Comparison of ENCODE assay signal across 16 cellular contexts in genomic region chr6:124798942-124799496, GRCh38.
DNase-seq lines count a peak whose midpoint lies in the region; ATAC-seq and TF ChIP-seq lines count a peak whose summit lies in the region.
"Had no signal": no experiment of that assay in that cellular context is flagged by ENCODE, and none has a peak within 500 bp of the region (broad histone marks: within the 10 kb centered on the region; RNA-seq: fewer than 3 reads in every experiment).

No MANE protein-coding gene starts in this region.

- intact Hi-C loops in heart right ventricle (cut with DNase I) = loop anchor here in 7 of 10 donors (5.0 to 10.0 kb wide), 4 partner anchors 994 to 1394 kb away; partner anchors contain the start of gene NKAIN2 (in 7 of the 7)
- intact Hi-C loops in CD14-positive monocyte (cut with micrococcal nuclease) = no loop called here

- H3K36me3 Mint-ChIP-seq in brain (no peaks in the 10 kb centered on the region), neural progenitor cell (peaks cover 2% of the 10 kb centered on the region), CD14-positive monocyte (no peaks in the 10 kb centered on the region)
- H3K36me3 Mint-ChIP-seq: activated naive CD8-positive, alpha-beta T cell treated with anti-CD3 and anti-CD28 coated beads for 36 hours; CD4-positive, CD25-positive, alpha-beta regulatory T cell had no signal

- H3K27ac Mint-ChIP-seq in brain (no peak overlapping the region), neural progenitor cell (no peak overlapping the region), CD14-positive monocyte (no peak overlapping the region)
- H3K27ac Mint-ChIP-seq: activated naive CD8-positive, alpha-beta T cell treated with anti-CD3 and anti-CD28 coated beads for 36 hours; CD4-positive, CD25-positive, alpha-beta regulatory T cell had no signal

- H3K79me2 ChIP-seq in GM23248 (ENCODE audit: insufficient read depth) (no peaks in the 10 kb centered on the region), Loucy (ENCODE audit: insufficient read depth, low read length) (no peaks in the 10 kb centered on the region), neural progenitor cell (ENCODE audit: low read depth) (no peaks in the 10 kb centered on the region)

- H3F3A ChIP-seq in GM23248 (ENCODE audit: insufficient read depth) = no peaks in the 10 kb centered on the region
- H3F3A ChIP-seq in Loucy (ENCODE audit: low read depth) = no peaks in the 10 kb centered on the region
- H3F3A ChIP-seq in neural progenitor cell (ENCODE audit: low read depth) = no peaks in the 10 kb centered on the region

- peaks cover 0 to 4% (median 0%) of the 10 kb centered on the region in 5 experiments for H3K9me3 Mint-ChIP-seq in brain
- H3K9me3 Mint-ChIP-seq in neural progenitor cell = peaks cover 4% of the 10 kb centered on the region
- no peaks in the 10 kb centered on the region for H3K9me3 Mint-ChIP-seq in CD14-positive monocyte
- H3K9me3 Mint-ChIP-seq: activated naive CD8-positive, alpha-beta T cell treated with anti-CD3 and anti-CD28 coated beads for 36 hours had no signal

- 46 to 53% methylated on average over 3 of the region's 3 CpGs for WGBS in GM23248 (ENCODE audit: low coverage in 1 of 2, low lambda C conversion rate in 2 of 2, missing lambda C conversion rate in 2 of 2), 2 experiments
- WGBS in heart right ventricle, 2 donors = 81% methylated on average over 3 of the region's 3 CpGs

- H3K4me1 ChIP-seq in GM23248 (ENCODE audit: insufficient read depth) = no peaks in the 10 kb centered on the region
- H3K4me1 ChIP-seq in Loucy (ENCODE audit: insufficient read depth, low read length, poor library complexity, severe bottlenecking) = no peaks in the 10 kb centered on the region
- peaks cover 18% of the 10 kb centered on the region for H3K4me1 ChIP-seq in neural progenitor cell
- H3K4me1 ChIP-seq in heart right ventricle = no peaks in the 10 kb centered on the region
- H3K4me1 ChIP-seq: Peyer's patch had no signal

- H3K9me2 ChIP-seq in GM23248 (ENCODE audit: insufficient read depth) = no peaks in the 10 kb centered on the region
- no peaks in the 10 kb centered on the region for H3K9me2 ChIP-seq in Loucy (replicated peaks; ENCODE audit: low read depth, low read length)

- peak; percentile 52 for TF ChIP-seq CTCF in Loucy (conservative IDR thresholded peaks at IDR 0.05; ENCODE audit: low read length)
- TF ChIP-seq CTCF in brain (conservative IDR thresholded peaks at IDR 0.05) = peak; percentile 27 to 51
- TF ChIP-seq CTCF in neural progenitor cell (IDR thresholded peaks at IDR 0.05) = peak; percentile 25
- no peak for TF ChIP-seq CTCF in heart right ventricle (IDR thresholded peaks at IDR 0.05)
- no peak for TF ChIP-seq CTCF in CD14-positive monocyte (IDR thresholded peaks at IDR 0.05)

- H3K27ac ChIP-seq in GM23248 (no peak overlapping the region), neural progenitor cell (no peak overlapping the region), heart right ventricle (no peak overlapping the region)
- H3K27ac ChIP-seq: Peyer's patch, thoracic aorta had no signal

- DNase-seq in GM23248 (peak; percentile 7), neural progenitor cell (ENCODE audit: low spot score) (no peak), heart right ventricle (no peak), CD14-positive monocyte (ENCODE audit: low spot score) (no peak)
- no peak for DNase-seq in activated CD4-positive, alpha-beta T cell treated with anti-CD3 and anti-CD28 coated beads, Interleukin-2, amount 50 U/mL, for 4 hours
- DNase-seq: activated CD4-positive, alpha-beta T cell treated with anti-CD3 and anti-CD28 coated beads for 1 hour; activated naive CD8-positive, alpha-beta T cell treated with anti-CD3 and anti-CD28 coated beads for 36 hours; activated T-cell treated with anti-CD3 and anti-CD28 coated beads for 4 hours; CD4-positive, CD25-positive, alpha-beta regulatory T cell; cerebellar nuclear complex; NCI-H226; Peyer's patch; T-helper 1 cell had no signal

- peaks cover 16% of the 10 kb centered on the region for H3K4me1 Mint-ChIP-seq in brain
- peaks cover 18% of the 10 kb centered on the region for H3K4me1 Mint-ChIP-seq in neural progenitor cell
- no peaks in the 10 kb centered on the region for H3K4me1 Mint-ChIP-seq in CD14-positive monocyte
- H3K4me1 Mint-ChIP-seq: activated naive CD8-positive, alpha-beta T cell treated with anti-CD3 and anti-CD28 coated beads for 36 hours; CD4-positive, CD25-positive, alpha-beta regulatory T cell had no signal

- H3K36me3 ChIP-seq in GM23248 (ENCODE audit: low read depth) (no peaks in the 10 kb centered on the region), Loucy (ENCODE audit: insufficient read depth, low read length) (no peaks in the 10 kb centered on the region), neural progenitor cell (no peaks in the 10 kb centered on the region), heart right ventricle (no peaks in the 10 kb centered on the region)
- H3K36me3 ChIP-seq: Peyer's patch, thoracic aorta had no signal

- H3K9ac ChIP-seq in GM23248 (no peak overlapping the region), Loucy (ENCODE audit: low read depth, low read length, poor library complexity, severe bottlenecking) (no peak overlapping the region), neural progenitor cell (no peak overlapping the region)

- in situ Hi-C loops in GM23248 (cut with MboI) = no loop called here

- H4K20me1 ChIP-seq in GM23248 (ENCODE audit: insufficient read depth) (no peaks in the 10 kb centered on the region), Loucy (ENCODE audit: insufficient read depth, low read length, poor library complexity, severe bottlenecking) (no peaks in the 10 kb centered on the region), neural progenitor cell (ENCODE audit: low read depth) (no peaks in the 10 kb centered on the region)

- no peak overlapping the region for H3K4me3 ChIP-seq in GM23248
- H3K4me3 ChIP-seq in Loucy (ENCODE audit: low read length, poor library complexity, severe bottlenecking) = no peak overlapping the region
- H3K4me3 ChIP-seq in neural progenitor cell = no peak overlapping the region
- H3K4me3 ChIP-seq in heart right ventricle = no peak overlapping the region
- H3K4me3 ChIP-seq: Peyer's patch, thoracic aorta had no signal

- no peak overlapping the region for H2AFZ ChIP-seq in GM23248
- no peak overlapping the region for H2AFZ ChIP-seq in Loucy (ENCODE audit: low read length)
- H2AFZ ChIP-seq in neural progenitor cell (replicated peaks) = no peak overlapping the region

- no peak for ATAC-seq in heart right ventricle

- no peaks in the 10 kb centered on the region for H3K9me3 ChIP-seq in GM23248 (ENCODE audit: low read depth)
- no peaks in the 10 kb centered on the region for H3K9me3 ChIP-seq in Loucy (ENCODE audit: insufficient read depth, low read depth, low read length)
- no peaks in the 10 kb centered on the region for H3K9me3 ChIP-seq in neural progenitor cell (ENCODE audit: low read depth)
- no peaks in the 10 kb centered on the region for H3K9me3 ChIP-seq in heart right ventricle
- H3K9me3 ChIP-seq: Peyer's patch, thoracic aorta had no signal

- H3K4me2 ChIP-seq in GM23248 (ENCODE audit: unreplicated experiment) (no peak overlapping the region), Loucy (ENCODE audit: low read depth, low read length, poor library complexity, severe bottlenecking) (no peak overlapping the region), neural progenitor cell (no peak overlapping the region)

- H3K27me3 ChIP-seq in GM23248 (replicated peaks; ENCODE audit: insufficient read depth) (no peaks in the 10 kb centered on the region), Loucy (ENCODE audit: insufficient read depth, low read length, poor library complexity, severe bottlenecking) (no peaks in the 10 kb centered on the region), neural progenitor cell (no peaks in the 10 kb centered on the region), heart right ventricle (peaks cover 0 to 4% (median 0%) of the 10 kb centered on the region in 7 donors)
- H3K27me3 ChIP-seq: Peyer's patch had no signal

- H3K4me3 Mint-ChIP-seq in brain (no peak overlapping the region), neural progenitor cell (no peak overlapping the region), CD14-positive monocyte (no peak overlapping the region)
- H3K4me3 Mint-ChIP-seq: activated naive CD8-positive, alpha-beta T cell treated with anti-CD3 and anti-CD28 coated beads for 36 hours; CD4-positive, CD25-positive, alpha-beta regulatory T cell had no signal

- H3K27me3 Mint-ChIP-seq in brain (no peaks in the 10 kb centered on the region), neural progenitor cell (ENCODE audit: insufficient read depth, low read depth) (no peaks in the 10 kb centered on the region), CD14-positive monocyte (ENCODE audit: low read depth in 3 of 3) (peaks cover 0 to 3% (median 0%) of the 10 kb centered on the region in 3 donors)
- H3K27me3 Mint-ChIP-seq: activated naive CD8-positive, alpha-beta T cell treated with anti-CD3 and anti-CD28 coated beads for 36 hours; CD4-positive, CD25-positive, alpha-beta regulatory T cell had no signal

Comparison
In these comparisons a context has a peak if more than half of its experiments do, and no peak if none do; other contexts are left out.
1. CTCF ChIP-seq: peak in Loucy (single experiment), brain (2 of 2) and neural progenitor cell (single experiment); none in heart right ventricle (0 of 9) and CD14-positive monocyte (single experiment).
2. intact Hi-C loops: an anchor here in heart right ventricle (5.0 to 10.0 kb wide); none called in CD14-positive monocyte.